In genomic region chr18:31511098-31511497, GRCh38 we compare ENCODE assay signal across 1 cellular context.
TF ChIP-seq lines count a peak whose summit lies in the region.

No MANE protein-coding gene starts in this region.

TF ChIP-seq in SK-N-SH, 30 proteins besides CTCF, POLR2A, EP300 and RAD21 (continued from another document):
- TF ChIP-seq, protein P1, sequence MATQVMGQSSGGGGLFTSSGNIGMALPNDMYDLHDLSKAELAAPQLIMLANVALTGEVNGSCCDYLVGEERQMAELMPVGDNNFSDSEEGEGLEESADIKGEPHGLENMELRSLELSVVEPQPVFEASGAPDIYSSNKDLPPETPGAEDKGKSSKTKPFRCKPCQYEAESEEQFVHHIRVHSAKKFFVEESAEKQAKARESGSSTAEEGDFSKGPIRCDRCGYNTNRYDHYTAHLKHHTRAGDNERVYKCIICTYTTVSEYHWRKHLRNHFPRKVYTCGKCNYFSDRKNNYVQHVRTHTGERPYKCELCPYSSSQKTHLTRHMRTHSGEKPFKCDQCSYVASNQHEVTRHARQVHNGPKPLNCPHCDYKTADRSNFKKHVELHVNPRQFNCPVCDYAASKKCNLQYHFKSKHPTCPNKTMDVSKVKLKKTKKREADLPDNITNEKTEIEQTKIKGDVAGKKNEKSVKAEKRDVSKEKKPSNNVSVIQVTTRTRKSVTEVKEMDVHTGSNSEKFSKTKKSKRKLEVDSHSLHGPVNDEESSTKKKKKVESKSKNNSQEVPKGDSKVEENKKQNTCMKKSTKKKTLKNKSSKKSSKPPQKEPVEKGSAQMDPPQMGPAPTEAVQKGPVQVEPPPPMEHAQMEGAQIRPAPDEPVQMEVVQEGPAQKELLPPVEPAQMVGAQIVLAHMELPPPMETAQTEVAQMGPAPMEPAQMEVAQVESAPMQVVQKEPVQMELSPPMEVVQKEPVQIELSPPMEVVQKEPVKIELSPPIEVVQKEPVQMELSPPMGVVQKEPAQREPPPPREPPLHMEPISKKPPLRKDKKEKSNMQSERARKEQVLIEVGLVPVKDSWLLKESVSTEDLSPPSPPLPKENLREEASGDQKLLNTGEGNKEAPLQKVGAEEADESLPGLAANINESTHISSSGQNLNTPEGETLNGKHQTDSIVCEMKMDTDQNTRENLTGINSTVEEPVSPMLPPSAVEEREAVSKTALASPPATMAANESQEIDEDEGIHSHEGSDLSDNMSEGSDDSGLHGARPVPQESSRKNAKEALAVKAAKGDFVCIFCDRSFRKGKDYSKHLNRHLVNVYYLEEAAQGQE (IDR thresholded peaks at IDR 0.05; ENCODE audit: low read depth, low read length) = no peak
- TF ChIP-seq EZH2phosphoT487 (IDR thresholded peaks at IDR 0.05; ENCODE audit: borderline replicate concordance, low read depth) (no peak), MAX (IDR thresholded peaks at IDR 0.05; ENCODE audit: low read depth) (no peak), TAF1 (IDR thresholded peaks at IDR 0.05; ENCODE audit: borderline replicate concordance, low read depth, low read length) (no peak), ZBTB33 (IDR thresholded peaks at IDR 0.05; ENCODE audit: borderline replicate concordance, low read depth) (no peak)
